In genomic region chr19:5953034-5953589, GRCh38 we compare ENCODE assay signal across 11 cellular contexts. TPM values are rescaled to one million over a fixed set of nuclear protein-coding genes. Genes with fewer than 3 reads are reported as not detected.
A peak's percentile ranks its signal among the peaks of the same experiment; 100 is the strongest.
DNase-seq lines count a peak whose midpoint lies in the region; ATAC-seq and TF ChIP-seq lines count a peak whose summit lies in the region.
"Had no signal": no experiment of that assay in that cellular context is flagged by ENCODE, and none has a peak within 500 bp of the region (broad histone marks: within the 10 kb centered on the region; RNA-seq: fewer than 3 reads in every experiment).

No MANE protein-coding gene starts in this region.

- H3K4me2 ChIP-seq in DOHH2 (ENCODE audit: low read length) (0 out of 2 replicates have a peak overlapping the region, but pooled peaks have one; percentile 1), OCI-LY1 (ENCODE audit: low read length) (peak overlapping the region; percentile 44; the same call in 1 of the 2 replicates), osteoblast (ENCODE audit: insufficient read depth, low read length) (peak overlapping the region; percentile 70)

- no peak for TF ChIP-seq CTCF in DOHH2 (IDR thresholded peaks at IDR 0.05; ENCODE audit: low read depth, low read length, poor library complexity, severe bottlenecking)
- TF ChIP-seq CTCF in OCI-LY1 (IDR thresholded peaks at IDR 0.05; ENCODE audit: low read length): no peak
- TF ChIP-seq CTCF in osteoblast (IDR thresholded peaks at IDR 0.05; ENCODE audit: extremely low read depth, low read depth, low read length): no peak

- H3K9me2 ChIP-seq in DOHH2 (replicated peaks; ENCODE audit: control insufficient read depth, low read length) (no peaks in the 10 kb centered on the region), OCI-LY1 (ENCODE audit: low read depth, low read length) (no peaks in the 10 kb centered on the region)

- H3K27ac Mint-ChIP-seq in effector memory CD8-positive, alpha-beta T cell: peak overlapping the region; percentile 90 to 92

- H3K4me1 Mint-ChIP-seq in effector memory CD8-positive, alpha-beta T cell (ENCODE audit: low read depth in 2 of 2): peaks cover 72 to 74% of the 10 kb centered on the region in 2 donors

- H3K36me3 ChIP-seq in DOHH2 (ENCODE audit: control insufficient read depth, low read length) (peaks cover 54% of the 10 kb centered on the region), OCI-LY1 (ENCODE audit: insufficient read depth, low read length) (peaks cover 15% of the 10 kb centered on the region; the same call in 1 of the 2 replicates), osteoblast (ENCODE audit: insufficient read depth, low read length) (peaks cover 13% of the 10 kb centered on the region)

- H3K4me3 Mint-ChIP-seq in effector memory CD8-positive, alpha-beta T cell: peak overlapping the region; percentile 53 to 60

- H3K79me2 ChIP-seq in DOHH2 (ENCODE audit: control insufficient read depth, low read length): peaks cover 100% of the 10 kb centered on the region
- peaks cover 51% of the 10 kb centered on the region for H3K79me2 ChIP-seq in OCI-LY1 (ENCODE audit: insufficient read depth, low read length)
- peaks cover 81% of the 10 kb centered on the region for H3K79me2 ChIP-seq in osteoblast (ENCODE audit: insufficient read depth, low read length)

- H3K27me3 ChIP-seq in DOHH2 (ENCODE audit: control insufficient read depth, low read length) (no peaks in the 10 kb centered on the region), OCI-LY1 (ENCODE audit: insufficient read depth, low read length) (no peaks in the 10 kb centered on the region), osteoblast (ENCODE audit: insufficient read depth, low read length) (no peaks in the 10 kb centered on the region)

- H3K9ac ChIP-seq in OCI-LY1 (ENCODE audit: low read length): no peak overlapping the region

- H2AFZ ChIP-seq in OCI-LY1 (ENCODE audit: low read length) (no peak overlapping the region), osteoblast (ENCODE audit: low read length) (no peak overlapping the region)

- H3K36me3 Mint-ChIP-seq in effector memory CD8-positive, alpha-beta T cell (ENCODE audit: insufficient read depth): peaks cover 22% of the 10 kb centered on the region

- no peaks in the 10 kb centered on the region for H3F3A ChIP-seq in DOHH2 (ENCODE audit: control insufficient read depth, insufficient read depth)
- H3F3A ChIP-seq in OCI-LY1 (ENCODE audit: insufficient read depth, low read length): no peaks in the 10 kb centered on the region

- DNase-seq in effector memory CD8-positive, alpha-beta T cell: no peak
- peak; percentile 80 for DNase-seq in osteoblast (ENCODE audit: insufficient read length, low spot score, missing footprints)
- DNase-seq in inferior parietal cortex (ENCODE audit: extremely low spot score): no peak
- DNase-seq in HuH-7.5 (ENCODE audit: low spot score): no peak
- DNase-seq: effector CD8-positive, alpha-beta T cell; GOT3; NCI-H1105 treated with DMSO at 0.1 percent for 48 hours had no signal

- peaks cover 35% of the 10 kb centered on the region for H4K20me1 ChIP-seq in DOHH2 (ENCODE audit: control insufficient read depth, insufficient read depth, low read depth, low read length)
- H4K20me1 ChIP-seq in OCI-LY1 (ENCODE audit: insufficient read depth, low read length): no peaks in the 10 kb centered on the region
- peaks cover 56% of the 10 kb centered on the region for H4K20me1 ChIP-seq in osteoblast (ENCODE audit: insufficient read depth, low read length)

- H3K27me3 Mint-ChIP-seq in effector memory CD8-positive, alpha-beta T cell: no peaks in the 10 kb centered on the region

- H3K9me3 Mint-ChIP-seq in effector memory CD8-positive, alpha-beta T cell: no peaks in the 10 kb centered on the region

- H3K9me3 ChIP-seq in DOHH2 (ENCODE audit: control insufficient read depth, insufficient read depth, low read length) (no peaks in the 10 kb centered on the region), OCI-LY1 (ENCODE audit: low read length) (no peaks in the 10 kb centered on the region), osteoblast (ENCODE audit: low read depth, low read length) (no peaks in the 10 kb centered on the region)

- H3K4me3 ChIP-seq in DOHH2 (ENCODE audit: low read length) (no peak overlapping the region), OCI-LY1 (ENCODE audit: low read depth, low read length, poor library complexity, severe bottlenecking) (no peak overlapping the region), osteoblast (ENCODE audit: insufficient read depth, low read length) (peak overlapping the region; percentile 32)

- peak overlapping the region; percentile 10; the same call in 1 of the 2 replicates for H3K27ac ChIP-seq in DOHH2 (ENCODE audit: low read depth, low read length)
- H3K27ac ChIP-seq in OCI-LY1 (ENCODE audit: low read depth, low read length, poor library complexity, severe bottlenecking): peak overlapping the region; percentile 98
- H3K27ac ChIP-seq in osteoblast (ENCODE audit: low read depth, low read length): peak overlapping the region; percentile 84

- H3K4me1 ChIP-seq in DOHH2 (ENCODE audit: control insufficient read depth, low read length) (peaks cover 57% of the 10 kb centered on the region), OCI-LY1 (ENCODE audit: insufficient read depth, low read length, severe bottlenecking) (peaks cover 88% of the 10 kb centered on the region), osteoblast (ENCODE audit: insufficient read depth, low read length) (peaks cover 35% of the 10 kb centered on the region)

- peak; percentile 41 for ATAC-seq in effector memory CD8-positive, alpha-beta T cell (replicated peaks)
- ATAC-seq in HG02938 (IDR thresholded peaks at IDR 0.05; ENCODE audit: unreplicated experiment): no peak
- ATAC-seq in GM18517 (IDR thresholded peaks at IDR 0.05; ENCODE audit: unreplicated experiment): no peak

RNA-seq across cellular contexts. Expression of gene RANBP3, which starts 24.8 kb away (rescaled TPM):
- total RNA-seq in osteoblast: 40.5 and 42.1 TPM in 2 replicates

RNA-seq across cellular contexts. Expression of gene CAPS, which starts 39.1 kb away (rescaled TPM):
- total RNA-seq in osteoblast: 10.6 and 18.1 TPM in 2 replicates

RNA-seq across cellular contexts. Expression of gene VMAC, which starts 48.4 kb away (rescaled TPM):
- 12.3 and 12.7 TPM in 2 replicates for total RNA-seq in osteoblast

RNA-seq across cellular contexts. Expression of gene NDUFA11, which starts 49.5 kb away (rescaled TPM):
- total RNA-seq in osteoblast: 235 and 265 TPM in 2 replicates

Comparison
In these comparisons a context has a peak if more than half of its experiments do, and no peak if none do; other contexts are left out.
1. H3K27ac ChIP-seq: peak in every context shown above with its lines; median percentile 98 in OCI-LY1; 84 in osteoblast; 10 in DOHH2.
2. H3K4me2 ChIP-seq: peak in every context shown above with its lines; median percentile 70 in osteoblast; 44 in OCI-LY1; 1 in DOHH2.